ENCODE assay signal across 1 cellular context in the genomic region with DNA sequence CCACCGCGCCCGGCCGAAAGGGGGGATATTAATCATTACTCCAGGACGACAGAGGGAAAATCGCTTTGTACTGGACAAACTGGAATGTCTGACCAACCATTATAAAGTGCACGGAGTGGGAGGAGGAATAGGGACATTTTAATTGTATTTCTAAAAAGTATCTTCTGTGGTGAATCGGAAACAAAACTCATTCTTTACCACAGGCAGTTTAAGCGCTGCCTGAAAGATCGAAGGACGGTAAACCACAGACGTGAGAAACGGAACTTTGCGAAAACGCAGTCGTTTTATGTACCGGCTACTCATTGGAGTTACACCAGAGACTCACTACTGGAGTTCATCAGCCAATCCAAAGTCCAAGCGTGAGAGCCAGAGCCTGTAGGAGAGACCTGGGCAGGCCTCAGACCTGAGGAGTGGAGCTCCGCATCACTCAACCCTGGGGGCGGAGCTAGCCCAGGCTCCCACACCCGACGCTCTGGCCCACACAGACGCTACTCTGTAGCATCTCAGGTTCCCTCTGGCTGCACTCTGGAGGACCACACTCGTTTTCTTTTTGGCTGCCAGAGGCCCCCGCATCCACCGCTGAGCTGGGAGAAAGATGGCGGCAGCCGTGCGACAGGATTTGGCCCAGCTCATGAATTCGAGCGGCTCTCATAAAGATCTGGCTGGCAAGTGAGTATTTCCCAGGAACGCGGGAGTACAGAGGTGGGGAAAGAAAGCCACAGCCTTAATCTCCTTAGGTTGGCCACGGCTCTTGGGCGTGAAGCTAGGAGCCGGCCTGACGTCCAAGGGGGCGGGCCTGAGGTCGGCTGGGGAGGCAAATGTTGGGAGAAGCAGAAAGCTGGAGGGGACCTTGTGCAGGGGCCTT.
TF ChIP-seq lines count a peak whose summit lies in the region.

COPS4 (plus strand) TSS at position 554 of the 865 bp plus-strand sequence; CDS start at position 596, 42 bp downstream.

TF ChIP-seq in HepG2, 621 proteins besides CTCF, POLR2A, EP300 and RAD21 (continued from another document and continues in another):
- TF ChIP-seq, protein P1, sequence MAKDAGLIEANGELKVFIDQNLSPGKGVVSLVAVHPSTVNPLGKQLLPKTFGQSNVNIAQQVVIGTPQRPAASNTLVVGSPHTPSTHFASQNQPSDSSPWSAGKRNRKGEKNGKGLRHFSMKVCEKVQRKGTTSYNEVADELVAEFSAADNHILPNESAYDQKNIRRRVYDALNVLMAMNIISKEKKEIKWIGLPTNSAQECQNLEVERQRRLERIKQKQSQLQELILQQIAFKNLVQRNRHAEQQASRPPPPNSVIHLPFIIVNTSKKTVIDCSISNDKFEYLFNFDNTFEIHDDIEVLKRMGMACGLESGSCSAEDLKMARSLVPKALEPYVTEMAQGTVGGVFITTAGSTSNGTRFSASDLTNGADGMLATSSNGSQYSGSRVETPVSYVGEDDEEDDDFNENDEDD (CRISPR knock-in tag; IDR thresholded peaks at IDR 0.05; ENCODE audit: borderline replicate concordance), result peak; percentile 47; the same call in 1 of the 2 replicates
- TF ChIP-seq ZBTB4 (CRISPR knock-in tag; IDR thresholded peaks at IDR 0.05; ENCODE audit: borderline replicate concordance) (no peak), RBM22 (optimal IDR thresholded peaks at IDR 0.05; ENCODE audit: low read length) (peak; percentile 36), ZNF574 (CRISPR knock-in tag; IDR thresholded peaks at IDR 0.05) (peak; percentile 99), ZNF713 (CRISPR knock-in tag; IDR thresholded peaks at IDR 0.05) (no peak), ZNF75D (CRISPR knock-in tag; IDR thresholded peaks at IDR 0.05; ENCODE audit: borderline replicate concordance) (no peak), ZNF460 (CRISPR knock-in tag; IDR thresholded peaks at IDR 0.05; ENCODE audit: borderline replicate concordance) (peak; percentile 73; the same call in 1 of the 2 replicates), ZBTB20 (CRISPR knock-in tag; IDR thresholded peaks at IDR 0.05; ENCODE audit: borderline replicate concordance, low read depth) (peak; percentile 68; the same call in 1 of the 2 replicates), ZNF232 (CRISPR knock-in tag; IDR thresholded peaks at IDR 0.05; ENCODE audit: borderline replicate concordance) (no peak; the same call in 1 of the 2 replicates), ZNF44 (CRISPR knock-in tag; IDR thresholded peaks at IDR 0.05) (peak; percentile 93), REPIN1 (CRISPR knock-in tag; IDR thresholded peaks at IDR 0.05; ENCODE audit: borderline replicate concordance, low read depth) (peak; percentile 95), HHEX (CRISPR knock-in tag; IDR thresholded peaks at IDR 0.05) (peak; percentile 30; the same call in 1 of the 2 replicates), HOXA9 (CRISPR knock-in tag; IDR thresholded peaks at IDR 0.05; ENCODE audit: borderline replicate concordance) (no peak), JUN (CRISPR knock-in tag; IDR thresholded peaks at IDR 0.05) (0 out of 2 replicates have a peak, but pooled peaks have one; percentile 61), ZBTB42 (CRISPR knock-in tag; IDR thresholded peaks at IDR 0.05) (no peak), PITX1 (CRISPR knock-in tag; IDR thresholded peaks at IDR 0.05) (peak; percentile 68), ZIK1 (CRISPR knock-in tag; IDR thresholded peaks at IDR 0.05; ENCODE audit: borderline replicate concordance, low read depth) (0 out of 2 replicates have a peak, but pooled peaks have one; percentile 88), PLSCR1 (CRISPR knock-in tag; IDR thresholded peaks at IDR 0.05; ENCODE audit: borderline replicate concordance) (no peak), MED13 (CRISPR knock-in tag; IDR thresholded peaks at IDR 0.05) (no peak; the same call in 1 of the 2 replicates)
- TF ChIP-seq, protein P2, sequence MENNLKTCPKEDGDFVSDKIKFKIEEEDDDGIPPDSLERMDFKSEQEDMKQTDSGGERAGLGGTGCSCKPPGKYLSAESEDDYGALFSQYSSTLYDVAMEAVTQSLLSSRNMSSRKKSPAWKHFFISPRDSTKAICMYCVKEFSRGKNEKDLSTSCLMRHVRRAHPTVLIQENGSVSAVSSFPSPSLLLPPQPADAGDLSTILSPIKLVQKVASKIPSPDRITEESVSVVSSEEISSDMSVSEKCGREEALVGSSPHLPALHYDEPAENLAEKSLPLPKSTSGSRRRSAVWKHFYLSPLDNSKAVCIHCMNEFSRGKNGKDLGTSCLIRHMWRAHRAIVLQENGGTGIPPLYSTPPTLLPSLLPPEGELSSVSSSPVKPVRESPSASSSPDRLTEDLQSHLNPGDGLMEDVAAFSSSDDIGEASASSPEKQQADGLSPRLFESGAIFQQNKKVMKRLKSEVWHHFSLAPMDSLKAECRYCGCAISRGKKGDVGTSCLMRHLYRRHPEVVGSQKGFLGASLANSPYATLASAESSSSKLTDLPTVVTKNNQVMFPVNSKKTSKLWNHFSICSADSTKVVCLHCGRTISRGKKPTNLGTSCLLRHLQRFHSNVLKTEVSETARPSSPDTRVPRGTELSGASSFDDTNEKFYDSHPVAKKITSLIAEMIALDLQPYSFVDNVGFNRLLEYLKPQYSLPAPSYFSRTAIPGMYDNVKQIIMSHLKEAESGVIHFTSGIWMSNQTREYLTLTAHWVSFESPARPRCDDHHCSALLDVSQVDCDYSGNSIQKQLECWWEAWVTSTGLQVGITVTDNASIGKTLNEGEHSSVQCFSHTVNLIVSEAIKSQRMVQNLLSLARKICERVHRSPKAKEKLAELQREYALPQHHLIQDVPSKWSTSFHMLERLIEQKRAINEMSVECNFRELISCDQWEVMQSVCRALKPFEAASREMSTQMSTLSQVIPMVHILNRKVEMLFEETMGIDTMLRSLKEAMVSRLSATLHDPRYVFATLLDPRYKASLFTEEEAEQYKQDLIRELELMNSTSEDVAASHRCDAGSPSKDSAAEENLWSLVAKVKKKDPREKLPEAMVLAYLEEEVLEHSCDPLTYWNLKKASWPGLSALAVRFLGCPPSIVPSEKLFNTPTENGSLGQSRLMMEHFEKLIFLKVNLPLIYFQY (CRISPR knock-in tag; IDR thresholded peaks at IDR 0.05; ENCODE audit: borderline replicate concordance), result 0 out of 2 replicates have a peak, but pooled peaks have one; percentile 48
- TF ChIP-seq, protein P3, sequence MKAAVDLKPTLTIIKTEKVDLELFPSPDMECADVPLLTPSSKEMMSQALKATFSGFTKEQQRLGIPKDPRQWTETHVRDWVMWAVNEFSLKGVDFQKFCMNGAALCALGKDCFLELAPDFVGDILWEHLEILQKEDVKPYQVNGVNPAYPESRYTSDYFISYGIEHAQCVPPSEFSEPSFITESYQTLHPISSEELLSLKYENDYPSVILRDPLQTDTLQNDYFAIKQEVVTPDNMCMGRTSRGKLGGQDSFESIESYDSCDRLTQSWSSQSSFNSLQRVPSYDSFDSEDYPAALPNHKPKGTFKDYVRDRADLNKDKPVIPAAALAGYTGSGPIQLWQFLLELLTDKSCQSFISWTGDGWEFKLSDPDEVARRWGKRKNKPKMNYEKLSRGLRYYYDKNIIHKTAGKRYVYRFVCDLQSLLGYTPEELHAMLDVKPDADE (CRISPR knock-in tag; IDR thresholded peaks at IDR 0.05), result no peak
- TF ChIP-seq, protein P4, sequence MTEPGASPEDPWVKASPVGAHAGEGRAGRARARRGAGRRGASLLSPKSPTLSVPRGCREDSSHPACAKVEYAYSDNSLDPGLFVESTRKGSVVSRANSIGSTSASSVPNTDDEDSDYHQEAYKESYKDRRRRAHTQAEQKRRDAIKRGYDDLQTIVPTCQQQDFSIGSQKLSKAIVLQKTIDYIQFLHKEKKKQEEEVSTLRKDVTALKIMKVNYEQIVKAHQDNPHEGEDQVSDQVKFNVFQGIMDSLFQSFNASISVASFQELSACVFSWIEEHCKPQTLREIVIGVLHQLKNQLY (CRISPR knock-in tag; IDR thresholded peaks at IDR 0.05), result peak; percentile 66; the same call in 1 of the 2 replicates
- TF ChIP-seq, protein P5, sequence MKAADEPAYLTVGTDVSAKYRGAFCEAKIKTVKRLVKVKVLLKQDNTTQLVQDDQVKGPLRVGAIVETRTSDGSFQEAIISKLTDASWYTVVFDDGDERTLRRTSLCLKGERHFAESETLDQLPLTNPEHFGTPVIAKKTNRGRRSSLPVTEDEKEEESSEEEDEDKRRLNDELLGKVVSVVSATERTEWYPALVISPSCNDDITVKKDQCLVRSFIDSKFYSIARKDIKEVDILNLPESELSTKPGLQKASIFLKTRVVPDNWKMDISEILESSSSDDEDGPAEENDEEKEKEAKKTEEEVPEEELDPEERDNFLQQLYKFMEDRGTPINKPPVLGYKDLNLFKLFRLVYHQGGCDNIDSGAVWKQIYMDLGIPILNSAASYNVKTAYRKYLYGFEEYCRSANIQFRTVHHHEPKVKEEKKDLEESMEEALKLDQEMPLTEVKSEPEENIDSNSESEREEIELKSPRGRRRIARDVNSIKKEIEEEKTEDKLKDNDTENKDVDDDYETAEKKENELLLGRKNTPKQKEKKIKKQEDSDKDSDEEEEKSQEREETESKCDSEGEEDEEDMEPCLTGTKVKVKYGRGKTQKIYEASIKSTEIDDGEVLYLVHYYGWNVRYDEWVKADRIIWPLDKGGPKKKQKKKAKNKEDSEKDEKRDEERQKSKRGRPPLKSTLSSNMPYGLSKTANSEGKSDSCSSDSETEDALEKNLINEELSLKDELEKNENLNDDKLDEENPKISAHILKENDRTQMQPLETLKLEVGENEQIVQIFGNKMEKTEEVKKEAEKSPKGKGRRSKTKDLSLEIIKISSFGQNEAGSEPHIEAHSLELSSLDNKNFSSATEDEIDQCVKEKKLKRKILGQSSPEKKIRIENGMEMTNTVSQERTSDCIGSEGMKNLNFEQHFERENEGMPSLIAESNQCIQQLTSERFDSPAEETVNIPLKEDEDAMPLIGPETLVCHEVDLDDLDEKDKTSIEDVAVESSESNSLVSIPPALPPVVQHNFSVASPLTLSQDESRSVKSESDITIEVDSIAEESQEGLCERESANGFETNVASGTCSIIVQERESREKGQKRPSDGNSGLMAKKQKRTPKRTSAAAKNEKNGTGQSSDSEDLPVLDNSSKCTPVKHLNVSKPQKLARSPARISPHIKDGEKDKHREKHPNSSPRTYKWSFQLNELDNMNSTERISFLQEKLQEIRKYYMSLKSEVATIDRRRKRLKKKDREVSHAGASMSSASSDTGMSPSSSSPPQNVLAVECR (CRISPR knock-in tag; IDR thresholded peaks at IDR 0.05; ENCODE audit: borderline replicate concordance), result peak; percentile 88; the same call in 1 of the 2 replicates
- TF ChIP-seq, protein P6, sequence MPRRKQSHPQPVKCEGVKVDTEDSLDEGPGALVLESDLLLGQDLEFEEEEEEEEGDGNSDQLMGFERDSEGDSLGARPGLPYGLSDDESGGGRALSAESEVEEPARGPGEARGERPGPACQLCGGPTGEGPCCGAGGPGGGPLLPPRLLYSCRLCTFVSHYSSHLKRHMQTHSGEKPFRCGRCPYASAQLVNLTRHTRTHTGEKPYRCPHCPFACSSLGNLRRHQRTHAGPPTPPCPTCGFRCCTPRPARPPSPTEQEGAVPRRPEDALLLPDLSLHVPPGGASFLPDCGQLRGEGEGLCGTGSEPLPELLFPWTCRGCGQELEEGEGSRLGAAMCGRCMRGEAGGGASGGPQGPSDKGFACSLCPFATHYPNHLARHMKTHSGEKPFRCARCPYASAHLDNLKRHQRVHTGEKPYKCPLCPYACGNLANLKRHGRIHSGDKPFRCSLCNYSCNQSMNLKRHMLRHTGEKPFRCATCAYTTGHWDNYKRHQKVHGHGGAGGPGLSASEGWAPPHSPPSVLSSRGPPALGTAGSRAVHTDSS (CRISPR knock-in tag; conservative IDR thresholded peaks at IDR 0.05), result no peak
- TF ChIP-seq, protein P7, sequence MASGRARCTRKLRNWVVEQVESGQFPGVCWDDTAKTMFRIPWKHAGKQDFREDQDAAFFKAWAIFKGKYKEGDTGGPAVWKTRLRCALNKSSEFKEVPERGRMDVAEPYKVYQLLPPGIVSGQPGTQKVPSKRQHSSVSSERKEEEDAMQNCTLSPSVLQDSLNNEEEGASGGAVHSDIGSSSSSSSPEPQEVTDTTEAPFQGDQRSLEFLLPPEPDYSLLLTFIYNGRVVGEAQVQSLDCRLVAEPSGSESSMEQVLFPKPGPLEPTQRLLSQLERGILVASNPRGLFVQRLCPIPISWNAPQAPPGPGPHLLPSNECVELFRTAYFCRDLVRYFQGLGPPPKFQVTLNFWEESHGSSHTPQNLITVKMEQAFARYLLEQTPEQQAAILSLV (CRISPR knock-in tag; IDR thresholded peaks at IDR 0.05; ENCODE audit: borderline replicate concordance), result peak; percentile 15; the same call in 1 of the 2 replicates
